33 cellular contexts compared by ENCODE assay signal in the genomic region with DNA sequence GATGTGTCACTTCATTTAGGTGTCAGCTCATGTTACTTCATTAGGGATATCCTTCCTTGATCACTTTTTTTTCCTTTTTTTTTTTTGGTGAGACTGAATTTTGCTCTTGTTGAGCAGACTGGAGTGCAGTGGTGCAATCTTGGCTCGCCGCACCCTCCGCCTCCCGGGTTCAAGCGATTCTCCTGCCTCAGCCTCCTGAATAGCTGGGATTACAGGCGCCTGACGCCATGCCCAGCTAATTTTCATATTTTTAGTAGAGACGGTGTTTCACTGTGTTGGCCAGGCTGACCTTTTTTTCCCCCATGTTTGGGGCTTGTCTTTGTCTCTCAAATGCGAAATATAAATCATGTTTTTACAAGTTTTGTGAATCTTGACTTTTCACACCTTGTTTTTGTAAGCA.
"Had no signal": no experiment of that assay in that cellular context is flagged by ENCODE, and none has a peak within 500 bp of the region (broad histone marks: within the 10 kb centered on the region; RNA-seq: fewer than 3 reads in every experiment).

No MANE protein-coding gene starts in this region.

- H3K27ac ChIP-seq: KMS-11 had no signal

- DNase-seq: Karpas-422, Kasumi-1, KG1, MG63, MM.1S, NCI-H1048, NCI-H1092, NCI-H1092 treated with DMSO at 0.1 percent for 48 hours, NCI-H1105, NCI-H1105 treated with DMSO at 0.1 percent for 48 hours, NCI-H1417, NCI-H1417 treated with DMSO at 0.1 percent for 48 hours, NCI-H1436, NCI-H1436 treated with DMSO at 0.1 percent for 48 hours, NCI-H146, NCI-H1694, NCI-H1694 treated with DMSO at 0.1 percent for 48 hours, NCI-H187, NCI-H187 treated with DMSO at 0.1 percent for 48 hours, NCI-H1930, NCI-H2029, NCI-H2029 treated with DMSO at 0.1 percent for 48 hours, NCI-H2081, NCI-H2081 treated with DMSO at 0.1 percent for 48 hours, NCI-H2107, NCI-H2171, NCI-H2171 treated with DMSO at 0.1 percent for 48 hours, NCI-H2227 treated with DMSO at 0.1 percent for 48 hours, NCI-H226, NCI-H345, NCI-H446, NCI-H446 treated with DMSO at 0.1 percent for 48 hours had no signal

- H3K4me2 ChIP-seq: KMS-11 had no signal

- H3K9ac ChIP-seq: KMS-11 had no signal

- H3K4me3 ChIP-seq: MG63 had no signal

- H3K36me3 ChIP-seq: MG63 had no signal

- H3K9me3 ChIP-seq: MG63 had no signal

- H3K27me3 ChIP-seq: MG63 had no signal
